In the genomic region with DNA sequence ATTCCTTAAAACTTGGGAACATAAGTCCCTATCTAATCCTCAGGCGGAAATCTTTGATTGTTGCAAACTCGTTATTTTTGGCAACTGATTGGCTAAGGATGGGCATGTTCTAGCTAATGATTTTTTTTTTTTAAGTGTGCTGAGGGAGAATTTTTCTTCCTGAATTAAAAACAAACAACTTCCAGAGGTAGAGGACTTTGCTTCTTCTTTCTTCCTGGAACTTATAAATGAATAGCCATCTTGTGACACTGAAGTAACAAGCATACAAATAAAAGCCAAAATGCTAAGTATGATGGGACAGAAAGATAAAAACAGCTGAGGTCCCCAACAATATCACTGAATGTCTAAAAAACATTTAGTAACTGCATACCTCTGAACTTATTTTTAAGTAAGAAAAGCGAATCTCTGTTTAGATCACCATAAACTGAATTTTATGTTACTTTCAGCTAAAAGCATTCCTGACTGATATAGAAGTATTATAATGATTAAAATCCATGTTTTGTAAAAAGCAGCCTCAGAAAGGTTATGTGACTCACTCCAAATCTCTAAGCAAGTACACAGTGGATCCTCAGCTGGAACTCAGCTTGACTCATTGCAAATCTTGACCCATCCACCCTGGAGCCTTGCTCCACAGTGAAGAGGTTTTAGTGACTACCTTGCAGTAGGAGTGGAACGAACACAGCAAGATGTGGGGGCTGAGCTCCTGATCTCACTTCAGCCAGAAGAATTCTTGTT, we compare ENCODE assay signal across 2 cellular contexts.
TF ChIP-seq lines count a peak whose summit lies in the region.

No MANE protein-coding gene starts in this region.

TF ChIP-seq in A549, 52 proteins besides CTCF, POLR2A, EP300 and RAD21 (continued from another document):
- TF ChIP-seq HMGXB4 (CRISPR knock-in tag; IDR thresholded peaks at IDR 0.05; ENCODE audit: borderline replicate concordance) (no peak), NFE2L2 (conservative IDR thresholded peaks at IDR 0.05; ENCODE audit: low read length) (no peak), FOSB (CRISPR knock-in tag; IDR thresholded peaks at IDR 0.05) (no peak), GATA3 (IDR thresholded peaks at IDR 0.05; ENCODE audit: borderline replicate concordance) (no peak), E2F6 (IDR thresholded peaks at IDR 0.05; ENCODE audit: borderline replicate concordance, low read depth) (no peak), HEYL (CRISPR knock-in tag; IDR thresholded peaks at IDR 0.05) (no peak), TFCP2L1 (CRISPR knock-in tag; IDR thresholded peaks at IDR 0.05) (no peak), NR3C1 (IDR thresholded peaks at IDR 0.05) (no peak)
- TF ChIP-seq, protein P1, sequence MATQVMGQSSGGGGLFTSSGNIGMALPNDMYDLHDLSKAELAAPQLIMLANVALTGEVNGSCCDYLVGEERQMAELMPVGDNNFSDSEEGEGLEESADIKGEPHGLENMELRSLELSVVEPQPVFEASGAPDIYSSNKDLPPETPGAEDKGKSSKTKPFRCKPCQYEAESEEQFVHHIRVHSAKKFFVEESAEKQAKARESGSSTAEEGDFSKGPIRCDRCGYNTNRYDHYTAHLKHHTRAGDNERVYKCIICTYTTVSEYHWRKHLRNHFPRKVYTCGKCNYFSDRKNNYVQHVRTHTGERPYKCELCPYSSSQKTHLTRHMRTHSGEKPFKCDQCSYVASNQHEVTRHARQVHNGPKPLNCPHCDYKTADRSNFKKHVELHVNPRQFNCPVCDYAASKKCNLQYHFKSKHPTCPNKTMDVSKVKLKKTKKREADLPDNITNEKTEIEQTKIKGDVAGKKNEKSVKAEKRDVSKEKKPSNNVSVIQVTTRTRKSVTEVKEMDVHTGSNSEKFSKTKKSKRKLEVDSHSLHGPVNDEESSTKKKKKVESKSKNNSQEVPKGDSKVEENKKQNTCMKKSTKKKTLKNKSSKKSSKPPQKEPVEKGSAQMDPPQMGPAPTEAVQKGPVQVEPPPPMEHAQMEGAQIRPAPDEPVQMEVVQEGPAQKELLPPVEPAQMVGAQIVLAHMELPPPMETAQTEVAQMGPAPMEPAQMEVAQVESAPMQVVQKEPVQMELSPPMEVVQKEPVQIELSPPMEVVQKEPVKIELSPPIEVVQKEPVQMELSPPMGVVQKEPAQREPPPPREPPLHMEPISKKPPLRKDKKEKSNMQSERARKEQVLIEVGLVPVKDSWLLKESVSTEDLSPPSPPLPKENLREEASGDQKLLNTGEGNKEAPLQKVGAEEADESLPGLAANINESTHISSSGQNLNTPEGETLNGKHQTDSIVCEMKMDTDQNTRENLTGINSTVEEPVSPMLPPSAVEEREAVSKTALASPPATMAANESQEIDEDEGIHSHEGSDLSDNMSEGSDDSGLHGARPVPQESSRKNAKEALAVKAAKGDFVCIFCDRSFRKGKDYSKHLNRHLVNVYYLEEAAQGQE (IDR thresholded peaks at IDR 0.05) = no peak
- TF ChIP-seq, protein P2, sequence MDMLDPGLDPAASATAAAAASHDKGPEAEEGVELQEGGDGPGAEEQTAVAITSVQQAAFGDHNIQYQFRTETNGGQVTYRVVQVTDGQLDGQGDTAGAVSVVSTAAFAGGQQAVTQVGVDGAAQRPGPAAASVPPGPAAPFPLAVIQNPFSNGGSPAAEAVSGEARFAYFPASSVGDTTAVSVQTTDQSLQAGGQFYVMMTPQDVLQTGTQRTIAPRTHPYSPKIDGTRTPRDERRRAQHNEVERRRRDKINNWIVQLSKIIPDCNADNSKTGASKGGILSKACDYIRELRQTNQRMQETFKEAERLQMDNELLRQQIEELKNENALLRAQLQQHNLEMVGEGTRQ (IDR thresholded peaks at IDR 0.05) = no peak

TF ChIP-seq in GM23338, 12 proteins besides CTCF, POLR2A, EP300 and RAD21 (continued from another document):
- TF ChIP-seq, protein P3, sequence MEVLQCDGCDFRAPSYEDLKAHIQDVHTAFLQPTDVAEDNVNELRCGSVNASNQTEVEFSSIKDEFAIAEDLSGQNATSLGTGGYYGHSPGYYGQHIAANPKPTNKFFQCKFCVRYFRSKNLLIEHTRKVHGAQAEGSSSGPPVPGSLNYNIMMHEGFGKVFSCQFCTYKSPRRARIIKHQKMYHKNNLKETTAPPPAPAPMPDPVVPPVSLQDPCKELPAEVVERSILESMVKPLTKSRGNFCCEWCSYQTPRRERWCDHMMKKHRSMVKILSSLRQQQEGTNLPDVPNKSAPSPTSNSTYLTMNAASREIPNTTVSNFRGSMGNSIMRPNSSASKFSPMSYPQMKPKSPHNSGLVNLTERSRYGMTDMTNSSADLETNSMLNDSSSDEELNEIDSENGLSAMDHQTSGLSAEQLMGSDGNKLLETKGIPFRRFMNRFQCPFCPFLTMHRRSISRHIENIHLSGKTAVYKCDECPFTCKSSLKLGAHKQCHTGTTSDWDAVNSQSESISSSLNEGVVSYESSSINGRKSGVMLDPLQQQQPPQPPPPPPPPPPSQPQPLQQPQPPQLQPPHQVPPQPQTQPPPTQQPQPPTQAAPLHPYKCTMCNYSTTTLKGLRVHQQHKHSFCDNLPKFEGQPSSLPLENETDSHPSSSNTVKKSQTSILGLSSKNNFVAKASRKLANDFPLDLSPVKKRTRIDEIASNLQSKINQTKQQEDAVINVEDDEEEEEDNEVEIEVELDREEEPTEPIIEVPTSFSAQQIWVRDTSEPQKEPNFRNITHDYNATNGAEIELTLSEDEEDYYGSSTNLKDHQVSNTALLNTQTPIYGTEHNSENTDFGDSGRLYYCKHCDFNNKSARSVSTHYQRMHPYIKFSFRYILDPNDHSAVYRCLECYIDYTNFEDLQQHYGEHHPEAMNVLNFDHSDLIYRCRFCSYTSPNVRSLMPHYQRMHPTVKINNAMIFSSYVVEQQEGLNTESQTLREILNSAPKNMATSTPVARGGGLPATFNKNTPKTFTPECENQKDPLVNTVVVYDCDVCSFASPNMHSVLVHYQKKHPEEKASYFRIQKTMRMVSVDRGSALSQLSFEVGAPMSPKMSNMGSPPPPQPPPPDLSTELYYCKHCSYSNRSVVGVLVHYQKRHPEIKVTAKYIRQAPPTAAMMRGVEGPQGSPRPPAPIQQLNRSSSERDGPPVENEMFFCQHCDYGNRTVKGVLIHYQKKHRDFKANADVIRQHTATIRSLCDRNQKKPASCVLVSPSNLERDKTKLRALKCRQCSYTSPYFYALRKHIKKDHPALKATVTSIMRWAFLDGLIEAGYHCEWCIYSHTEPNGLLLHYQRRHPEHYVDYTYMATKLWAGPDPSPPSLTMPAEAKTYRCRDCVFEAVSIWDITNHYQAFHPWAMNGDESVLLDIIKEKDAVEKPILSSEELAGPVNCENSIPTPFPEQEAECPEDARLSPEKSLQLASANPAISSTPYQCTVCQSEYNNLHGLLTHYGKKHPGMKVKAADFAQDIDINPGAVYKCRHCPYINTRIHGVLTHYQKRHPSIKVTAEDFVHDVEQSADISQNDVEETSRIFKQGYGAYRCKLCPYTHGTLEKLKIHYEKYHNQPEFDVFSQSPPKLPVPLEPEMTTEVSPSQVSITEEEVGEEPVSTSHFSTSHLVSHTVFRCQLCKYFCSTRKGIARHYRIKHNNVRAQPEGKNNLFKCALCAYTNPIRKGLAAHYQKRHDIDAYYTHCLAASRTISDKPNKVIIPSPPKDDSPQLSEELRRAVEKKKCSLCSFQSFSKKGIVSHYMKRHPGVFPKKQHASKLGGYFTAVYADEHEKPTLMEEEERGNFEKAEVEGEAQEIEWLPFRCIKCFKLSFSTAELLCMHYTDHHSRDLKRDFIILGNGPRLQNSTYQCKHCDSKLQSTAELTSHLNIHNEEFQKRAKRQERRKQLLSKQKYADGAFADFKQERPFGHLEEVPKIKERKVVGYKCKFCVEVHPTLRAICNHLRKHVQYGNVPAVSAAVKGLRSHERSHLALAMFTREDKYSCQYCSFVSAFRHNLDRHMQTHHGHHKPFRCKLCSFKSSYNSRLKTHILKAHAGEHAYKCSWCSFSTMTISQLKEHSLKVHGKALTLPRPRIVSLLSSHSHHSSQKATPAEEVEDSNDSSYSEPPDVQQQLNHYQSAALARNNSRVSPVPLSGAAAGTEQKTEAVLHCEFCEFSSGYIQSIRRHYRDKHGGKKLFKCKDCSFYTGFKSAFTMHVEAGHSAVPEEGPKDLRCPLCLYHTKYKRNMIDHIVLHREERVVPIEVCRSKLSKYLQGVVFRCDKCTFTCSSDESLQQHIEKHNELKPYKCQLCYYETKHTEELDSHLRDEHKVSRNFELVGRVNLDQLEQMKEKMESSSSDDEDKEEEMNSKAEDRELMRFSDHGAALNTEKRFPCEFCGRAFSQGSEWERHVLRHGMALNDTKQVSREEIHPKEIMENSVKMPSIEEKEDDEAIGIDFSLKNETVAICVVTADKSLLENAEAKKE (CRISPR knock-in tag; IDR thresholded peaks at IDR 0.05) = no peak
- TF ChIP-seq CREB1 (CRISPR knock-in tag; IDR thresholded peaks at IDR 0.05; ENCODE audit: low read depth) (no peak), JUNB (IDR thresholded peaks at IDR 0.05; ENCODE audit: unreplicated experiment) (no peak), STAT1 (IDR thresholded peaks at IDR 0.05; ENCODE audit: unreplicated experiment) (no peak), ZNF331 (CRISPR knock-in tag; IDR thresholded peaks at IDR 0.05; ENCODE audit: low read depth) (no peak), EZH2phosphoT487 (IDR thresholded peaks at IDR 0.05; ENCODE audit: unreplicated experiment) (no peak), ZNF114 (CRISPR knock-in tag; IDR thresholded peaks at IDR 0.05) (no peak)
- TF ChIP-seq, protein P4, sequence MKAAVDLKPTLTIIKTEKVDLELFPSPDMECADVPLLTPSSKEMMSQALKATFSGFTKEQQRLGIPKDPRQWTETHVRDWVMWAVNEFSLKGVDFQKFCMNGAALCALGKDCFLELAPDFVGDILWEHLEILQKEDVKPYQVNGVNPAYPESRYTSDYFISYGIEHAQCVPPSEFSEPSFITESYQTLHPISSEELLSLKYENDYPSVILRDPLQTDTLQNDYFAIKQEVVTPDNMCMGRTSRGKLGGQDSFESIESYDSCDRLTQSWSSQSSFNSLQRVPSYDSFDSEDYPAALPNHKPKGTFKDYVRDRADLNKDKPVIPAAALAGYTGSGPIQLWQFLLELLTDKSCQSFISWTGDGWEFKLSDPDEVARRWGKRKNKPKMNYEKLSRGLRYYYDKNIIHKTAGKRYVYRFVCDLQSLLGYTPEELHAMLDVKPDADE (IDR thresholded peaks at IDR 0.05) = no peak
